In the genomic region with DNA sequence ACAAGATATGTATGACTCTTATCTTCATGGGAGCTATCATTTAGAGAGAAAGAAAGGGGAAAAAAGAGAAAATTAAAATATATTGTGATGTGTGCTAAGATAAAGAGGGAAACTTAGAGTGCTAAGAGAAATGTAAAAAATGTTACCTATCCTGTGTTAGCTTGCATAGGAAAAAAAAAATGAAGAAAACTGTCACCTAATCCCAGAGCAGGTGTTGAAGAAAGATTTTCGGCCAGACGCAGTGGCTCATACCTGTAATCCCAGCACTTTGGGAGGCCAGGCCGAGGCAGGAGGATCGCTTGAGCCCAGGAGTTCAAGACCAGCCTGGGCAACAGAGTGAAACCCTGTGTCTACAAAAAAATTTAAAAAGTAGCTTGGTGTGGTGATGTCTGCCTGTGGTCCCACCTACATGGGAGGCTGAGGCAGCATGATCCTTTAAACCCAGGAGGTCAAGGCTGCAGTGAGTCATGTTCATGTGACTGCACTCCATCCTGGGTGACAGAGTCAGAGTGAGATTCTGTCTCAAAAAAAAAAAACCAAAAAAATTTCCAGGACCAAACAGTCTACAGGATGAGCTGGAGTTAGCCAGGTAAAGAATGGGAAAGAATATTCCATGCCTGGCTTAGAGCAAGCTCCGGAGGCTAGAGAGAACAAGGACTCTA, we compare ENCODE assay signal across 1 cellular context.
TF ChIP-seq lines count a peak whose summit lies in the region.

No MANE protein-coding gene starts in this region.

TF ChIP-seq in K562, 482 proteins besides CTCF, POLR2A, EP300 and RAD21 (continues in another document):
- TF ChIP-seq ZNF699 (CRISPR knock-in tag; IDR thresholded peaks at IDR 0.05; ENCODE audit: insufficient replicate concordance) = no peak
- TF ChIP-seq KDM1A (IDR thresholded peaks at IDR 0.05) = no peak
- no peak for TF ChIP-seq ATF1 (CRISPR knock-in tag; IDR thresholded peaks at IDR 0.05)
- TF ChIP-seq ATF1 (tag; IDR thresholded peaks at IDR 0.05) = peak; percentile 13; the same call in 1 of the 2 replicates
- TF ChIP-seq E2F5 (CRISPR knock-in tag; IDR thresholded peaks at IDR 0.05) = no peak
- TF ChIP-seq L3MBTL2 (IDR thresholded peaks at IDR 0.05) = no peak
- TF ChIP-seq USF1 (CRISPR knock-in tag; IDR thresholded peaks at IDR 0.05) = peak; percentile 41; the same call in 1 of the 2 replicates
- TF ChIP-seq MEIS2 (IDR thresholded peaks at IDR 0.05; ENCODE audit: partially characterized antibody) = peak; percentile 53
- TF ChIP-seq, protein P1, sequence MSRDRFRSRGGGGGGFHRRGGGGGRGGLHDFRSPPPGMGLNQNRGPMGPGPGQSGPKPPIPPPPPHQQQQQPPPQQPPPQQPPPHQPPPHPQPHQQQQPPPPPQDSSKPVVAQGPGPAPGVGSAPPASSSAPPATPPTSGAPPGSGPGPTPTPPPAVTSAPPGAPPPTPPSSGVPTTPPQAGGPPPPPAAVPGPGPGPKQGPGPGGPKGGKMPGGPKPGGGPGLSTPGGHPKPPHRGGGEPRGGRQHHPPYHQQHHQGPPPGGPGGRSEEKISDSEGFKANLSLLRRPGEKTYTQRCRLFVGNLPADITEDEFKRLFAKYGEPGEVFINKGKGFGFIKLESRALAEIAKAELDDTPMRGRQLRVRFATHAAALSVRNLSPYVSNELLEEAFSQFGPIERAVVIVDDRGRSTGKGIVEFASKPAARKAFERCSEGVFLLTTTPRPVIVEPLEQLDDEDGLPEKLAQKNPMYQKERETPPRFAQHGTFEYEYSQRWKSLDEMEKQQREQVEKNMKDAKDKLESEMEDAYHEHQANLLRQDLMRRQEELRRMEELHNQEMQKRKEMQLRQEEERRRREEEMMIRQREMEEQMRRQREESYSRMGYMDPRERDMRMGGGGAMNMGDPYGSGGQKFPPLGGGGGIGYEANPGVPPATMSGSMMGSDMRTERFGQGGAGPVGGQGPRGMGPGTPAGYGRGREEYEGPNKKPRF (IDR thresholded peaks at IDR 0.05; ENCODE audit: low read depth, low read length) = no peak
- peak; percentile 41; the same call in 1 of the 2 replicates for TF ChIP-seq DDX20 (tag; IDR thresholded peaks at IDR 0.05; ENCODE audit: low read depth)
- TF ChIP-seq PTRF (tag; IDR thresholded peaks at IDR 0.05) = 0 out of 2 replicates have a peak, but pooled peaks have one; percentile 34
- 0 out of 2 replicates have a peak, but pooled peaks have one; percentile 17 for TF ChIP-seq ZKSCAN8 (CRISPR knock-in tag; IDR thresholded peaks at IDR 0.05)
- 0 out of 2 replicates have a peak, but pooled peaks have one; percentile 61 for TF ChIP-seq BACH1 (tag; IDR thresholded peaks at IDR 0.05)
- TF ChIP-seq, protein P2, sequence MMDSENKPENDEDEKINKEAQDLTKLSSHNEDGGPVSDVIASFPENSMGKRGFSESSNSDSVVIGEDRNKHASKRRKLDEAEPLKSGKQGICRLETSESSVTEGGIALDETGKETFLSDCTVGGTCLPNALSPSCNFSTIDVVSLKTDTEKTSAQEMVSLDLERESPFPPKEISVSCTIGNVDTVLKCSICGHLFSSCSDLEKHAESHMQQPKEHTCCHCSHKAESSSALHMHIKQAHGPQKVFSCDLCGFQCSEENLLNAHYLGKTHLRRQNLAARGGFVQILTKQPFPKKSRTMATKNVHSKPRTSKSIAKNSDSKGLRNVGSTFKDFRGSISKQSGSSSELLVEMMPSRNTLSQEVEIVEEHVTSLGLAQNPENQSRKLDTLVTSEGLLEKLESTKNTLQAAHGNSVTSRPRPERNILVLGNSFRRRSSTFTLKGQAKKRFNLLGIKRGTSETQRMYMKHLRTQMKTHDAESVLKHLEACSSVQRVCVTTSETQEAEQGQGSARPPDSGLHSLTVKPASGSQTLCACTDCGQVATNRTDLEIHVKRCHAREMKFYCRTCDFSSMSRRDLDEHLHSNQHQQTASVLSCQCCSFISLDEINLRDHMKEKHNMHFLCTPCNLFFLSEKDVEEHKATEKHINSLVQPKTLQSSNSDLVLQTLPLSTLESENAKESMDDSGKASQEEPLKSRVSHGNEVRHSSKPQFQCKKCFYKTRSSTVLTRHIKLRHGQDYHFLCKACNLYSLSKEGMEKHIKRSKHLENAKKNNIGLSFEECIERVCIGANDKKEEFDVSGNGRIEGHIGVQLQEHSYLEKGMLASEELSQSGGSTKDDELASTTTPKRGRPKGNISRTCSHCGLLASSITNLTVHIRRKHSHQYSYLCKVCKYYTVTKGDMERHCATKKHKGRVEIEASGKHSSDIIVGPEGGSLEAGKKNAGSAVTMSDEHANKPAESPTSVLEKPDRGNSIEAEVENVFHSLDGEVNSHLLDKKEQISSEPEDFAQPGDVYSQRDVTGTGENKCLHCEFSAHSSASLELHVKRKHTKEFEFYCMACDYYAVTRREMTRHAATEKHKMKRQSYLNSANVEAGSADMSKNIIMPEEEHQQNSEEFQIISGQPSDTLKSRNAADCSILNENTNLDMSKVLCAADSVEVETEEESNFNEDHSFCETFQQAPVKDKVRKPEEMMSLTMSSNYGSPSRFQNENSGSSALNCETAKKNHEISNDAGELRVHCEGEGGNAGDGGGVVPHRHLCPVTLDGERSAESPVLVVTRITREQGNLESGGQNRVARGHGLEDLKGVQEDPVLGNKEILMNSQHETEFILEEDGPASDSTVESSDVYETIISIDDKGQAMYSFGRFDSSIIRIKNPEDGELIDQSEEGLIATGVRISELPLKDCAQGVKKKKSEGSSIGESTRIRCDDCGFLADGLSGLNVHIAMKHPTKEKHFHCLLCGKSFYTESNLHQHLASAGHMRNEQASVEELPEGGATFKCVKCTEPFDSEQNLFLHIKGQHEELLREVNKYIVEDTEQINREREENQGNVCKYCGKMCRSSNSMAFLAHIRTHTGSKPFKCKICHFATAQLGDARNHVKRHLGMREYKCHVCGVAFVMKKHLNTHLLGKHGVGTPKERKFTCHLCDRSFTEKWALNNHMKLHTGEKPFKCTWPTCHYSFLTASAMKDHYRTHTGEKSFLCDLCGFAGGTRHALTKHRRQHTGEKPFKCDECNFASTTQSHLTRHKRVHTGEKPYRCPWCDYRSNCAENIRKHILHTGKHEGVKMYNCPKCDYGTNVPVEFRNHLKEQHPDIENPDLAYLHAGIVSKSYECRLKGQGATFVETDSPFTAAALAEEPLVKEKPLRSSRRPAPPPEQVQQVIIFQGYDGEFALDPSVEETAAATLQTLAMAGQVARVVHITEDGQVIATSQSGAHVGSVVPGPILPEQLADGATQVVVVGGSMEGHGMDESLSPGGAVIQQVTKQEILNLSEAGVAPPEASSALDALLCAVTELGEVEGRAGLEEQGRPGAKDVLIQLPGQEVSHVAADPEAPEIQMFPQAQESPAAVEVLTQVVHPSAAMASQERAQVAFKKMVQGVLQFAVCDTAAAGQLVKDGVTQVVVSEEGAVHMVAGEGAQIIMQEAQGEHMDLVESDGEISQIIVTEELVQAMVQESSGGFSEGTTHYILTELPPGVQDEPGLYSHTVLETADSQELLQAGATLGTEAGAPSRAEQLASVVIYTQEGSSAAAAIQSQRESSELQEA (IDR thresholded peaks at IDR 0.05; ENCODE audit: low read depth) = no peak
- TF ChIP-seq ZNF174 (CRISPR knock-in tag; IDR thresholded peaks at IDR 0.05) = no peak
- TF ChIP-seq, protein P3, sequence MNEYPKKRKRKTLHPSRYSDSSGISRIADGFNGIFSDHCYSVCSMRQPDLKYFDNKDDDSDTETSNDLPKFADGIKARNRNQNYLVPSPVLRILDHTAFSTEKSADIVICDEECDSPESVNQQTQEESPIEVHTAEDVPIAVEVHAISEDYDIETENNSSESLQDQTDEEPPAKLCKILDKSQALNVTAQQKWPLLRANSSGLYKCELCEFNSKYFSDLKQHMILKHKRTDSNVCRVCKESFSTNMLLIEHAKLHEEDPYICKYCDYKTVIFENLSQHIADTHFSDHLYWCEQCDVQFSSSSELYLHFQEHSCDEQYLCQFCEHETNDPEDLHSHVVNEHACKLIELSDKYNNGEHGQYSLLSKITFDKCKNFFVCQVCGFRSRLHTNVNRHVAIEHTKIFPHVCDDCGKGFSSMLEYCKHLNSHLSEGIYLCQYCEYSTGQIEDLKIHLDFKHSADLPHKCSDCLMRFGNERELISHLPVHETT (CRISPR knock-in tag; conservative IDR thresholded peaks at IDR 0.05 in 1 of 2, IDR thresholded peaks at IDR 0.05 in 1 of 2) = 0 out of 4 replicates have a peak, but pooled peaks of 1 of the 2 experiments have one; percentile 36
- no peak for TF ChIP-seq ZEB2 (IDR thresholded peaks at IDR 0.05)
- peak; percentile 45; the same call in 1 of the 2 replicates for TF ChIP-seq ZNF589 (CRISPR knock-in tag; IDR thresholded peaks at IDR 0.05; ENCODE audit: low read depth)
- peak; percentile 36; the same call in 1 of the 2 replicates for TF ChIP-seq ZNF668 (CRISPR knock-in tag; IDR thresholded peaks at IDR 0.05)
- TF ChIP-seq, protein P4, sequence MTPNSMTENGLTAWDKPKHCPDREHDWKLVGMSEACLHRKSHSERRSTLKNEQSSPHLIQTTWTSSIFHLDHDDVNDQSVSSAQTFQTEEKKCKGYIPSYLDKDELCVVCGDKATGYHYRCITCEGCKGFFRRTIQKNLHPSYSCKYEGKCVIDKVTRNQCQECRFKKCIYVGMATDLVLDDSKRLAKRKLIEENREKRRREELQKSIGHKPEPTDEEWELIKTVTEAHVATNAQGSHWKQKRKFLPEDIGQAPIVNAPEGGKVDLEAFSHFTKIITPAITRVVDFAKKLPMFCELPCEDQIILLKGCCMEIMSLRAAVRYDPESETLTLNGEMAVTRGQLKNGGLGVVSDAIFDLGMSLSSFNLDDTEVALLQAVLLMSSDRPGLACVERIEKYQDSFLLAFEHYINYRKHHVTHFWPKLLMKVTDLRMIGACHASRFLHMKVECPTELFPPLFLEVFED (CRISPR knock-in tag; conservative IDR thresholded peaks at IDR 0.05) = no peak
- TF ChIP-seq YY1 (IDR thresholded peaks at IDR 0.05; ENCODE audit: borderline replicate concordance in 1 of 3, control insufficient read depth in 1 of 3, extremely low read depth in 1 of 3, insufficient read depth in 3 of 3, insufficient read length in 1 of 3, insufficient replicate concordance in 2 of 3, low read depth in 1 of 3, low read length in 2 of 3) = peak in 1 of 3 experiments; percentile 63
- TF ChIP-seq SMAD4 (CRISPR knock-in tag; conservative IDR thresholded peaks at IDR 0.05) = 0 out of 2 replicates have a peak, but pooled peaks have one; percentile 49
- TF ChIP-seq ATF3 (IDR thresholded peaks at IDR 0.05) = peak; percentile 85
- no peak for TF ChIP-seq ATF3 (CRISPR knock-in tag; conservative IDR thresholded peaks at IDR 0.05)
- no peak for TF ChIP-seq MTF1 (CRISPR knock-in tag; IDR thresholded peaks at IDR 0.05; ENCODE audit: borderline replicate concordance)
- TF ChIP-seq SNRNP70 (optimal IDR thresholded peaks at IDR 0.05; ENCODE audit: low read depth, low read length) = no peak
- no peak for TF ChIP-seq NR2C2 (CRISPR knock-in tag; IDR thresholded peaks at IDR 0.05)
- peak; percentile 72 for TF ChIP-seq NR2C2 (tag; IDR thresholded peaks at IDR 0.05)
- TF ChIP-seq U2AF2 (optimal IDR thresholded peaks at IDR 0.05; ENCODE audit: low read depth, low read length) = no peak
- TF ChIP-seq FIP1L1 (IDR thresholded peaks at IDR 0.05; ENCODE audit: low read depth, low read length, poor library complexity, severe bottlenecking) = no peak
- TF ChIP-seq SMARCE1 (IDR thresholded peaks at IDR 0.05) = peak; percentile 65; the same call in 1 of the 2 replicates
- TF ChIP-seq DPF2 (IDR thresholded peaks at IDR 0.05) = peak; percentile 70
- TF ChIP-seq JUN (IDR thresholded peaks at IDR 0.05; ENCODE audit: borderline replicate concordance, low read depth, low read length) = peak; percentile 68
- no peak for TF ChIP-seq JUN (CRISPR knock-in tag; IDR thresholded peaks at IDR 0.05; ENCODE audit: borderline replicate concordance)
- no peak for TF ChIP-seq ZNF280A (IDR thresholded peaks at IDR 0.05; ENCODE audit: low read depth, partially characterized antibody)
- TF ChIP-seq NR1H2 (CRISPR knock-in tag; IDR thresholded peaks at IDR 0.05) = no peak
- no peak for TF ChIP-seq KLF6 (CRISPR knock-in tag; IDR thresholded peaks at IDR 0.05; ENCODE audit: borderline replicate concordance)
